ENCODE assay signal across 21 cellular contexts in genomic region chr16:11259655-11260595, GRCh38. TPM values are rescaled to one million over a fixed set of nuclear protein-coding genes. Genes with fewer than 3 reads are reported as not detected.
DNase-seq lines count a peak whose midpoint lies in the region; ATAC-seq, FAIRE-seq and TF ChIP-seq lines count a peak whose summit lies in the region.
"Had no signal": no experiment of that assay in that cellular context is flagged by ENCODE, and none has a peak within 500 bp of the region (broad histone marks: within the 10 kb centered on the region; RNA-seq: fewer than 3 reads in every experiment).

No MANE protein-coding gene starts in this region.

- POLR2A ChIA-PET in activated CD8-positive, alpha-beta T cell treated with anti-CD3 and anti-CD28 coated beads, Interleukin-2, amount 10 ng/mL, durations not matched to agents 7 days and 5 days (lab: Charles Lee), result interaction anchor here (0.5 to 2.1 kb wide), 3 partner anchors 95 to 214 kb away, joined by 3 to 11 read pairs (median 4); no protein-coding TSS in a partner anchor
- POLR2A ChIA-PET in activated CD8-positive, alpha-beta T cell treated with anti-CD3 and anti-CD28 coated beads for 36 hours (lab: Charles Lee), result interaction anchor here (0.6 to 9.2 kb wide), 8 partner anchors 8 to 364 kb away, joined by 3 to 147 read pairs (median 5); partner anchors contain the start of gene RMI2

- H3K27me3 ChIP-seq in bronchial epithelial cell (ENCODE audit: control insufficient read depth, insufficient read depth, low read length) (peaks cover 2% of the 10 kb centered on the region), stomach (no peaks in the 10 kb centered on the region)
- H3K27me3 ChIP-seq: cardiac muscle cell, foreskin keratinocyte, SJSA1, vagina had no signal

- CTCF ChIA-PET in activated CD8-positive, alpha-beta T cell treated with anti-CD3 and anti-CD28 coated beads, Interleukin-2, amount 10 ng/mL, durations not matched to agents 7 days and 5 days (lab: Charles Lee), result interaction anchor here (1.0 to 8.3 kb wide), 6 partner anchors 51 to 292 kb away, joined by 3 to 210 read pairs (median 6); no protein-coding TSS in a partner anchor
- CTCF ChIA-PET in activated CD8-positive, alpha-beta T cell treated with anti-CD3 and anti-CD28 coated beads for 36 hours (lab: Charles Lee), result interaction anchor here (1.0 to 9.0 kb wide), 7 partner anchors 14 to 296 kb away, joined by 3 to 88 read pairs (median 7); partner anchors contain the start of gene PRM3

- WGBS in stomach, 5 donors, result 85 to 96% (median 92%) methylated on average over 12 of the region's 12 CpGs

- no peak for DNase-seq in activated CD8-positive, alpha-beta T cell treated with anti-CD3 and anti-CD28 coated beads, Interleukin-2, amount 10 ng/mL, durations not matched to agents 7 days and 5 days
- no peak for DNase-seq in activated CD8-positive, alpha-beta T cell treated with anti-CD3 and anti-CD28 coated beads for 36 hours
- DNase-seq in bronchial epithelial cell (ENCODE audit: low read depth) (no peak), stomach (no peak), iPS-NIHi7 (ENCODE audit: extremely low spot score) (no peak), cerebellar cortex (ENCODE audit: low spot score) (no peak)
- DNase-seq: COR-L47; foreskin keratinocyte; Kasumi-1; mammary epithelial cell; NCI-H1436 treated with DMSO at 0.1 percent for 48 hours; stimulated activated CD4-positive, alpha-beta T cell treated with anti-CD3 and anti-CD28 coated beads, Interleukin-2, amount 100 ng/mL, for 48 hours had no signal

- TF ChIP-seq POLR2A in stomach (IDR thresholded peaks at IDR 0.05), result no peak

- no peak for TF ChIP-seq CTCF in activated CD8-positive, alpha-beta T cell treated with anti-CD3 and anti-CD28 coated beads for 36 hours (IDR thresholded peaks at IDR 0.05)
- no peak for TF ChIP-seq CTCF in bronchial epithelial cell (IDR thresholded peaks at IDR 0.05; ENCODE audit: insufficient read depth, low read length, severe bottlenecking)
- no peak for TF ChIP-seq CTCF in stomach (IDR thresholded peaks at IDR 0.05)

- peaks cover 5% of the 10 kb centered on the region for H3K36me3 Mint-ChIP-seq in activated CD8-positive, alpha-beta T cell treated with anti-CD3 and anti-CD28 coated beads, Interleukin-2, amount 10 ng/mL, durations not matched to agents 7 days and 5 days (ENCODE audit: low read depth)
- H3K36me3 Mint-ChIP-seq in activated CD8-positive, alpha-beta T cell treated with anti-CD3 and anti-CD28 coated beads for 36 hours (ENCODE audit: low read depth), result peaks cover 4% of the 10 kb centered on the region

- peak overlapping the region in 4 of 5 donors; percentile 62 to 86 (median 69) for H3K27ac ChIP-seq in stomach
- H3K27ac ChIP-seq: cardiac muscle cell, foreskin keratinocyte, SJSA1 had no signal

- no peak overlapping the region for H3K4me3 Mint-ChIP-seq in activated CD8-positive, alpha-beta T cell treated with anti-CD3 and anti-CD28 coated beads, Interleukin-2, amount 10 ng/mL, durations not matched to agents 7 days and 5 days
- H3K4me3 Mint-ChIP-seq in activated CD8-positive, alpha-beta T cell treated with anti-CD3 and anti-CD28 coated beads for 36 hours, result no peak overlapping the region

- peaks cover 65% of the 10 kb centered on the region for H3K4me1 Mint-ChIP-seq in activated CD8-positive, alpha-beta T cell treated with anti-CD3 and anti-CD28 coated beads, Interleukin-2, amount 10 ng/mL, durations not matched to agents 7 days and 5 days (ENCODE audit: low read depth)
- H3K4me1 Mint-ChIP-seq in activated CD8-positive, alpha-beta T cell treated with anti-CD3 and anti-CD28 coated beads for 36 hours (ENCODE audit: low read depth), result peaks cover 54% of the 10 kb centered on the region

- no peak for ATAC-seq in activated CD8-positive, alpha-beta T cell treated with anti-CD3 and anti-CD28 coated beads, Interleukin-2, amount 10 ng/mL, durations not matched to agents 7 days and 5 days
- no peak for ATAC-seq in activated CD8-positive, alpha-beta T cell treated with anti-CD3 and anti-CD28 coated beads for 36 hours
- ATAC-seq: foreskin keratinocyte, sciatic nerve had no signal

- H3K9me3 Mint-ChIP-seq in activated CD8-positive, alpha-beta T cell treated with anti-CD3 and anti-CD28 coated beads, Interleukin-2, amount 10 ng/mL, durations not matched to agents 7 days and 5 days (ENCODE audit: insufficient read depth), result no peaks in the 10 kb centered on the region
- no peaks in the 10 kb centered on the region for H3K9me3 Mint-ChIP-seq in activated CD8-positive, alpha-beta T cell treated with anti-CD3 and anti-CD28 coated beads for 36 hours

- intact Hi-C loops in activated CD8-positive, alpha-beta T cell treated with anti-CD3 and anti-CD28 coated beads for 36 hours (cut with micrococcal nuclease), result no loop called here
- intact Hi-C loops in stomach (cut with DNase I; ENCODE audit: low total_unique reads), result loop anchor here (5.0 to 10.0 kb wide), 2 partner anchors 135 to 288 kb away; no protein-coding TSS in a partner anchor

- H3K9me3 ChIP-seq in stomach, result no peaks in the 10 kb centered on the region
- H3K9me3 ChIP-seq: SJSA1, vagina had no signal

- H3K4me3 ChIP-seq in bronchial epithelial cell (ENCODE audit: low read depth, low read length) (no peak overlapping the region), stomach (no peak overlapping the region)
- H3K4me3 ChIP-seq: cardiac muscle cell, SJSA1 had no signal

- peaks cover 19 to 56% (median 30%) of the 10 kb centered on the region in 4 donors for H3K4me1 ChIP-seq in stomach
- H3K4me1 ChIP-seq: foreskin keratinocyte had no signal

- peak; percentile 47 for FAIRE-seq in bronchial epithelial cell (lab: Jason Lieb, UNC)
- FAIRE-seq: TTC549 had no signal

- H3K27ac Mint-ChIP-seq in activated CD8-positive, alpha-beta T cell treated with anti-CD3 and anti-CD28 coated beads, Interleukin-2, amount 10 ng/mL, durations not matched to agents 7 days and 5 days, result peak overlapping the region; percentile 76
- H3K27ac Mint-ChIP-seq in activated CD8-positive, alpha-beta T cell treated with anti-CD3 and anti-CD28 coated beads for 36 hours, result no peak overlapping the region

- H3K27me3 Mint-ChIP-seq in activated CD8-positive, alpha-beta T cell treated with anti-CD3 and anti-CD28 coated beads, Interleukin-2, amount 10 ng/mL, durations not matched to agents 7 days and 5 days (ENCODE audit: low read depth), result no peaks in the 10 kb centered on the region
- H3K27me3 Mint-ChIP-seq in activated CD8-positive, alpha-beta T cell treated with anti-CD3 and anti-CD28 coated beads for 36 hours, result no peaks in the 10 kb centered on the region

- H3K36me3 ChIP-seq in bronchial epithelial cell (ENCODE audit: control insufficient read depth, insufficient read depth, low read length) (no peaks in the 10 kb centered on the region), stomach (peaks cover 0 to 1% (median 0%) of the 10 kb centered on the region in 4 donors)
- H3K36me3 ChIP-seq: cardiac muscle cell, vagina had no signal

- no peak for TF ChIP-seq EP300 in stomach (IDR thresholded peaks at IDR 0.05)

RNA-seq across cellular contexts. Expression of gene SOCS1, which starts 3.9 kb away (rescaled TPM):
- total RNA-seq in activated CD8-positive, alpha-beta T cell treated with anti-CD3 and anti-CD28 coated beads, Interleukin-2, amount 10 ng/mL, durations not matched to agents 7 days and 5 days, result 100 to 1,000 TPM; 170 to 174 TPM
- total RNA-seq in activated CD8-positive, alpha-beta T cell treated with anti-CD3 and anti-CD28 coated beads for 36 hours, result 10 to 100 TPM; 75.7 to 75.8 TPM
- total RNA-seq in bronchial epithelial cell (0.77 and 0.79 TPM in 2 replicates), stomach (10 to 100 TPM in 3 of 5 donors, 1 to 10 TPM in 2; 4.2 to 45.5 (median 12.1) TPM)
- polyA plus RNA-seq in stomach, result 10 to 100 TPM in 2 of 3 donors, 1 to 10 TPM in 1; 9.4 to 14.7 (median 11.0) TPM

RNA-seq across cellular contexts. Expression of gene TNP2, which starts 9.2 kb away (rescaled TPM):
- not detected for total RNA-seq in activated CD8-positive, alpha-beta T cell treated with anti-CD3 and anti-CD28 coated beads, Interleukin-2, amount 10 ng/mL, durations not matched to agents 7 days and 5 days
- total RNA-seq in activated CD8-positive, alpha-beta T cell treated with anti-CD3 and anti-CD28 coated beads for 36 hours, result not detected
- not detected in 2 replicates for total RNA-seq in bronchial epithelial cell
- total RNA-seq in stomach, result not detected
- polyA plus RNA-seq in stomach, result not detected
- total RNA-seq: A673, cardiac muscle cell, foreskin keratinocyte, G401, mammary epithelial cell, NCI-H460, OCI-LY7, sciatic nerve, SJSA1, vagina had no signal
- polyA plus RNA-seq: cardiac muscle cell, foreskin keratinocyte, mammary epithelial cell had no signal

RNA-seq across cellular contexts. Expression of gene PRM3, which starts 13.5 kb away (rescaled TPM):
- total RNA-seq in activated CD8-positive, alpha-beta T cell treated with anti-CD3 and anti-CD28 coated beads, Interleukin-2, amount 10 ng/mL, durations not matched to agents 7 days and 5 days, result not detected
- not detected for total RNA-seq in activated CD8-positive, alpha-beta T cell treated with anti-CD3 and anti-CD28 coated beads for 36 hours
- total RNA-seq in bronchial epithelial cell (not detected in 2 replicates), stomach (not detected)
- polyA plus RNA-seq in stomach, result not detected
- total RNA-seq: A673, cardiac muscle cell, foreskin keratinocyte, G401, mammary epithelial cell, NCI-H460, OCI-LY7, sciatic nerve, SJSA1, vagina had no signal
- polyA plus RNA-seq: cardiac muscle cell, foreskin keratinocyte, mammary epithelial cell had no signal

RNA-seq across cellular contexts. Expression of gene PRM2, which starts 16.4 kb away (rescaled TPM):
- not detected for total RNA-seq in activated CD8-positive, alpha-beta T cell treated with anti-CD3 and anti-CD28 coated beads, Interleukin-2, amount 10 ng/mL, durations not matched to agents 7 days and 5 days
- not detected for total RNA-seq in activated CD8-positive, alpha-beta T cell treated with anti-CD3 and anti-CD28 coated beads for 36 hours
- total RNA-seq in bronchial epithelial cell (not detected in 2 replicates), stomach (not detected)
- not detected for polyA plus RNA-seq in stomach
- total RNA-seq: A673, foreskin keratinocyte, G401, mammary epithelial cell, NCI-H460, OCI-LY7, sciatic nerve, SJSA1, vagina had no signal
- polyA plus RNA-seq: cardiac muscle cell, foreskin keratinocyte, mammary epithelial cell had no signal

RNA-seq across cellular contexts. Expression of gene PRM1, which starts 21.2 kb away (rescaled TPM):
- not detected for total RNA-seq in activated CD8-positive, alpha-beta T cell treated with anti-CD3 and anti-CD28 coated beads, Interleukin-2, amount 10 ng/mL, durations not matched to agents 7 days and 5 days
- total RNA-seq in activated CD8-positive, alpha-beta T cell treated with anti-CD3 and anti-CD28 coated beads for 36 hours, result not detected
- not detected in 2 replicates for total RNA-seq in bronchial epithelial cell
- not detected for total RNA-seq in stomach
- not detected for polyA plus RNA-seq in stomach
- total RNA-seq: A673, cardiac muscle cell, foreskin keratinocyte, G401, mammary epithelial cell, NCI-H460, OCI-LY7, sciatic nerve, SJSA1, vagina had no signal
- polyA plus RNA-seq: cardiac muscle cell, foreskin keratinocyte, mammary epithelial cell had no signal
